Comparison of ENCODE assay signal across 8 cellular contexts in the genomic region with DNA sequence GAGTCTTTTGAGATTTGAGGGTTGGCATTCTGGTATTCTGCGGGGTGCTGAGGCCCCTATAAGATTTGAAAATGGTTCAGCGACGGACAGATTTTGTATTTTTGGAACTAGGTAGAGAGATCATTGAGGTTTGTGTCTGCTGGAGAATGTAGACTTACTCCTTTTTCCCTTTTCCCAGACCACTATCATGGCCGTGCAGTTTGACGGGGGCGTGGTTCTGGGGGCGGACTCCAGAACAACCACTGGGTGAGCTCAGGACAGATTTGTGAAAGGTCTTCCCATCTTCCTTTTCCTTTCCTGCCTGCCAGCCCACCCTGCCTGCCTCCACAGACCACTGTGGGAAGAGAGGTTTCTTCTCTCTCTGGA. TPM values are rescaled to one million over a fixed set of nuclear protein-coding genes. Genes with fewer than 3 reads are reported as not detected.
DNase-seq lines count a peak whose midpoint lies in the region; ATAC-seq and TF ChIP-seq lines count a peak whose summit lies in the region.

No MANE protein-coding gene starts in this region.

- H3K9me3 ChIP-seq in HUES48 (ENCODE audit: control insufficient read depth, insufficient read depth, low read length) (no peaks in the 10 kb centered on the region), neuron (ENCODE audit: low read length) (no peaks in the 10 kb centered on the region)

- H3K27me3 ChIP-seq in HUES48 (ENCODE audit: control insufficient read depth, insufficient read depth, low read length) (peaks cover 8% of the 10 kb centered on the region; the same call in 1 of the 2 replicates), neuron (ENCODE audit: insufficient read depth, low read length) (no peaks in the 10 kb centered on the region)

- no peak for TF ChIP-seq CTCF in fibroblast of mammary gland (conservative IDR thresholded peaks at IDR 0.05; ENCODE audit: control insufficient read depth, insufficient read depth, low read depth, low read length)

- H3K4me3 ChIP-seq in HUES48 (ENCODE audit: low read depth, low read length) (peak overlapping the region; percentile 90), fibroblast of mammary gland (ENCODE audit: control insufficient read depth, low read depth, low read length) (peak overlapping the region; percentile 100), neuron (ENCODE audit: low read length) (peak overlapping the region; percentile 92)

- no peak overlapping the region for H2AFZ ChIP-seq in neuron (ENCODE audit: low read depth, low read length)

- peak; percentile 30 for DNase-seq in Caki2 (ENCODE audit: low read depth)
- peak; percentile 51 to 62 for DNase-seq in activated CD4-positive, alpha-beta T cell treated with anti-CD3 and anti-CD28 coated beads, Interleukin-2, amount 50 U/mL, for 48 hours
- DNase-seq in fibroblast of mammary gland (ENCODE audit: low read depth), result peak; percentile 44
- DNase-seq in AML-193 (lab: John Stamatoyannopoulos, UW), result no peak

- H3K36me3 ChIP-seq in HUES48 (ENCODE audit: control insufficient read depth, insufficient read depth, low read length), result peaks cover 21% of the 10 kb centered on the region
- peaks cover 21% of the 10 kb centered on the region for H3K36me3 ChIP-seq in neuron (ENCODE audit: insufficient read depth, low read length)

- peak overlapping the region; percentile 75 for H3K9ac ChIP-seq in HUES48 (ENCODE audit: low read depth, low read length)

- in situ Hi-C loops in Caki2 (cut with HindIII; ENCODE audit: low pct_unique_long_range_greater_than_20kb, low sequenced_read_pairs), result no loop called here

- ATAC-seq in GM21619 (IDR thresholded peaks at IDR 0.05; ENCODE audit: unreplicated experiment), result no peak
- ATAC-seq in GM19023 (IDR thresholded peaks at IDR 0.05; ENCODE audit: unreplicated experiment), result no peak

- H3K27ac ChIP-seq in HUES48 (ENCODE audit: low read depth, low read length), result peak overlapping the region; percentile 69

- no peaks in the 10 kb centered on the region for H3K4me1 ChIP-seq in HUES48 (ENCODE audit: control insufficient read depth, insufficient read depth, low read length)
- peaks cover 9% of the 10 kb centered on the region for H3K4me1 ChIP-seq in neuron (ENCODE audit: insufficient read depth, low read length)

RNA-seq across cellular contexts. Expression of a gene that starts 0.6 kb away (rescaled TPM):
- total RNA-seq in Caki2 (2014; rRNA removed; shearing (Covaris generic); ENCODE audit: low replicate concordance), result 205 and 277 TPM in 2 replicates

RNA-seq across cellular contexts. Expression of a gene that starts 7.8 kb away (rescaled TPM):
- not detected in 2 replicates for total RNA-seq in Caki2 (2014; rRNA removed; shearing (Covaris generic); ENCODE audit: low replicate concordance)

RNA-seq across cellular contexts. Expression of a gene that starts 10.4 kb away (rescaled TPM):
- not detected in 2 replicates for total RNA-seq in Caki2 (2014; rRNA removed; shearing (Covaris generic); ENCODE audit: low replicate concordance)

RNA-seq across cellular contexts. Expression of a gene that starts 10.4 kb away (rescaled TPM):
- 6.1 and 31.9 TPM in 2 replicates for total RNA-seq in Caki2 (2014; rRNA removed; shearing (Covaris generic); ENCODE audit: low replicate concordance)

Comparison
In these comparisons a context has a peak if more than half of its experiments do, and no peak if none do; other contexts are left out.
1. DNase-seq: peak in Caki2 (single experiment), activated CD4-positive, alpha-beta T cell treated with anti-CD3 and anti-CD28 coated beads, Interleukin-2, amount 50 U/mL, for 48 hours (2 of 2) and fibroblast of mammary gland (single experiment); none in AML-193 (0 of 2).
2. Peak in every context shown above with its lines, with median percentiles within 50 percentile points of each other: H3K4me3 ChIP-seq.